Comparison of ENCODE assay signal across 2 cellular contexts in the genomic region with DNA sequence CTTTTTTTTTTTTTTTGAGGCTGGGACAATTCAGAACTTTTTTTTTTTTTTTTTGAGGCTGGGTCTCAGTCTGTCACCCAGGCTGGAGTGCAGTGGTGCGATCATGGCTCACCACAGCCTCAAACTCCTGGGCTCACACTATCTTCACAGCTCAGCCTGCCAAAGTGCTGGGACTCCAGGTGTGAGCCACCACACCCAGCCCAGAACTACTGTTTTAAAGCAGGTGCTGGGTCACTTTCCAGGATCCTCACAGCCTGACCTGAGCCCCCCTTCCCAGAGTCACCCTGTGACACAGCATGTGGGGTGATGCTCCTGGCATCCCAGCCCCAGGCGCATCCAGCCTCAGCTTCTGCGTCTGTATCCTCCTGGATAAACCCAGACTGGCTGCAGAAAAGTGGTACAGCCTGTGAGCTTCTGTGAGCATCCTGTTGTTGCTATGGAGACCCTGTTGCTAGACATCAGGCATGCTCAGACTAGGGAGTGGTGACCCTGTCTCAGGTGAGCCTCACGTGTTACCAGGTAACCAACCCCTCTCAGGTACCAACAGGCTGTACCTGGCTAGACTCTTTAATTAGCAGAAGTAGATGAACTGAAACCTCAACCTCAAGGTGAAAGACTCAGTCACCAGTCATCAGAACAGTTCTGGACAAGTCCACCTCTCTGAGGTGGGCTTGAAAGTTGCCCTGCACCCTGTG.
TF ChIP-seq lines count a peak whose summit lies in the region.

No MANE protein-coding gene starts in this region.

TF ChIP-seq in GM12878, 131 proteins besides CTCF, POLR2A, EP300 and RAD21:
- peak; percentile 37; the same call in 1 of the 2 replicates for TF ChIP-seq ZNF384 (IDR thresholded peaks at IDR 0.05; ENCODE audit: borderline replicate concordance, low read depth, low read length)
- no peak for TF ChIP-seq MEF2B (IDR thresholded peaks at IDR 0.05; ENCODE audit: partially characterized antibody, poor library complexity, severe bottlenecking)

TF ChIP-seq in neural cell, 6 proteins besides CTCF, POLR2A, EP300 and RAD21:
- TF ChIP-seq MXI1 (conservative IDR thresholded peaks at IDR 0.05; ENCODE audit: poor library complexity, severe bottlenecking) (peak; percentile 48), SMC3 (conservative IDR thresholded peaks at IDR 0.05; ENCODE audit: poor library complexity) (no peak)
